8 cellular contexts compared by ENCODE assay signal in genomic region chr3:129277829-129278271, GRCh38. TPM values are rescaled to one million over a fixed set of nuclear protein-coding genes. Genes with fewer than 3 reads are reported as not detected.
DNase-seq lines count a peak whose midpoint lies in the region; ATAC-seq and TF ChIP-seq lines count a peak whose summit lies in the region.

No MANE protein-coding gene starts in this region.

- peaks cover 58% of the 10 kb centered on the region for H3K4me1 Mint-ChIP-seq in activated naive CD8-positive, alpha-beta T cell treated with anti-CD3 and anti-CD28 coated beads, Interleukin-2, amount 50 U/mL, for 24 hours

- DNase-seq in AG08396 (ENCODE audit: low spot score) (peak; percentile 22), HEK293T (ENCODE audit: extremely low spot score) (peak; percentile 14), iPS-NIHi7 (ENCODE audit: extremely low spot score) (peak; percentile 20), substantia nigra (lab: John Stamatoyannopoulos, UW) (no peak), A172 (ENCODE audit: low spot score) (no peak), NCI-H526 treated with DMSO at 0.1 percent for 48 hours (lab: John Stamatoyannopoulos, UW) (no peak)
- no peak for DNase-seq in activated naive CD8-positive, alpha-beta T cell treated with anti-CD3 and anti-CD28 coated beads, Interleukin-2, amount 50 U/mL, for 24 hours

- no peaks in the 10 kb centered on the region for H3K9me3 Mint-ChIP-seq in activated naive CD8-positive, alpha-beta T cell treated with anti-CD3 and anti-CD28 coated beads, Interleukin-2, amount 50 U/mL, for 24 hours

- peak overlapping the region; percentile 86 for H3K27ac ChIP-seq in substantia nigra (ENCODE audit: low read depth, low read length, poor library complexity, severe bottlenecking)

- no peaks in the 10 kb centered on the region for H3K27me3 Mint-ChIP-seq in activated naive CD8-positive, alpha-beta T cell treated with anti-CD3 and anti-CD28 coated beads, Interleukin-2, amount 50 U/mL, for 24 hours

- CTCF ChIA-PET in HEK293T (lab: Yijun Ruan, JAX), result interaction anchor here (1.0 kb wide), 1 partner anchor 38 kb away, joined by 3 read pairs; a partner anchor contains a TSS

- H3K27ac Mint-ChIP-seq in activated naive CD8-positive, alpha-beta T cell treated with anti-CD3 and anti-CD28 coated beads, Interleukin-2, amount 50 U/mL, for 24 hours, result peak overlapping the region; percentile 93

- peak overlapping the region; percentile 97 for H3K4me3 Mint-ChIP-seq in activated naive CD8-positive, alpha-beta T cell treated with anti-CD3 and anti-CD28 coated beads, Interleukin-2, amount 50 U/mL, for 24 hours

- peaks cover 55% of the 10 kb centered on the region for H3K36me3 Mint-ChIP-seq in activated naive CD8-positive, alpha-beta T cell treated with anti-CD3 and anti-CD28 coated beads, Interleukin-2, amount 50 U/mL, for 24 hours (ENCODE audit: low read depth)

- POLR2A ChIA-PET in HEK293T (lab: Yijun Ruan, JAX), result interaction anchor here (1.2 to 4.4 kb wide), 2 partner anchors 37 to 251 kb away, joined by 3 to 60 read pairs; a partner anchor contains a TSS

- ATAC-seq in activated naive CD8-positive, alpha-beta T cell treated with anti-CD3 and anti-CD28 coated beads, Interleukin-2, amount 50 U/mL, for 24 hours, result no peak
- no peak for ATAC-seq in GM18867 (IDR thresholded peaks at IDR 0.05; ENCODE audit: unreplicated experiment)

TF ChIP-seq in HEK293T, 16 proteins besides CTCF, POLR2A, EP300 and RAD21:
- TF ChIP-seq CTBP1 (IDR thresholded peaks at IDR 0.05; ENCODE audit: borderline replicate concordance) (no peak), HDGF (IDR thresholded peaks at IDR 0.05; ENCODE audit: borderline replicate concordance) (peak; percentile 67; the same call in 1 of the 2 replicates)

RNA-seq across cellular contexts. Expression of gene HMCES, which starts 0.8 kb away (rescaled TPM):
- total RNA-seq in A172 (2014; rRNA removed; shearing (Covaris generic)), result 97.1 and 121 TPM in 2 replicates

RNA-seq across cellular contexts. Expression of gene COPG1, which starts 28.4 kb away (rescaled TPM):
- 296 and 315 TPM in 2 replicates for total RNA-seq in A172 (2014; rRNA removed; shearing (Covaris generic))

Comparison
In these comparisons a context has a peak if more than half of its experiments do, and no peak if none do; other contexts are left out.
1. DNase-seq: peak in AG08396 (single experiment), HEK293T (single experiment) and iPS-NIHi7 (single experiment); none in activated naive CD8-positive, alpha-beta T cell treated with anti-CD3 and anti-CD28 coated beads, Interleukin-2, amount 50 U/mL, for 24 hours (single experiment), substantia nigra (0 of 49), A172 (single experiment) and NCI-H526 treated with DMSO at 0.1 percent for 48 hours (single experiment).